In the genomic region with DNA sequence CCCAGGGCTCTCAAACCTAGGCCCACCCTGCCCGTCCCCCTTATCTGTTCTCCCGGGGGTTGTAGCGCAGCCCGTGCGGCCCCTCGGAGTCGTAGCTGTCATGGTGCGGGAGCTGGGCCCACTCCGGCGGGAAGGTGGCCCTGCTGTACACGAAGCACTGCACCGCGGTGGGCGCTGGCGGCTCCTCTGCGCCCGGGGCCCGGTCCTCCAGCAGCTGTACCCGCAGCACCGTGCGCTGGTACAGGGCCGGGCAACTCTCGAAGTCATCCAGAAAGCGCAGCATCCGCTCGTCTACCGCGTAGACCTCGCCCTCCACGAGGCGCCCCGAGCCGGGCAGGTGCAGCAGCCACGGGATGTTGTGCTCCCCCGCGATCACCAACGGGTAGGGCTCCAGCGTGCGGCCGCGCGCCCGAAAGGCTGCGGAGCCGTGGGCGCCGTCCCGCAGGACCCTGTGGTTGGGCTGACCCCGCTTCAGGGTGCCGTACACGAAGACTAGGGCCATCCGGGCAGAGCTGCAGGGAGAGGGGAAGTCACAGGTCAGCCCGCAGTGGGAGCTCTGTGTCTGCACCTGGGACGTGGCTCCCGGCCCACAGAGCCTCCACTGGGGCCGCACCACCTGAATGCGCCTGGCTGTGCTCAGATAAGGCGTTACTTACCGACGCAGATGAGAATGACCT, we compare ENCODE assay signal across 16 cellular contexts.
"Had no signal": no experiment of that assay in that cellular context is flagged by ENCODE, and none has a peak within 500 bp of the region (broad histone marks: within the 10 kb centered on the region; RNA-seq: fewer than 3 reads in every experiment).

No MANE protein-coding gene starts in this region.

- H3K36me3 ChIP-seq: thoracic aorta had no signal

- H3K27ac ChIP-seq: esophagus muscularis mucosa, lower lobe of right lung, thoracic aorta, upper lobe of right lung, WERI-Rb-1 had no signal

- H3K4me3 ChIP-seq: esophagus muscularis mucosa, lower lobe of right lung, skin epidermis, thoracic aorta, upper lobe of right lung had no signal

- H3K27ac Mint-ChIP-seq: activated CD4-positive, alpha-beta memory T cell treated with anti-CD3 and anti-CD28 coated beads, Interleukin-2, amount 10 ng/mL, durations not matched to agents 7 days and 5 days; immature natural killer cell; natural killer cell treated with Interleukin-12 subunit alpha and Interleukin-12 subunit beta and Interleukin-15 and Interleukin-18, amount 100 ng/mL, for 72 hours; progenitor cell of endocrine pancreas had no signal

- H3K4me1 Mint-ChIP-seq: immature natural killer cell had no signal

- H3K9me3 ChIP-seq: esophagus muscularis mucosa, lower lobe of right lung, thoracic aorta, upper lobe of right lung had no signal

- H3K27me3 Mint-ChIP-seq: activated CD4-positive, alpha-beta memory T cell treated with anti-CD3 and anti-CD28 coated beads, Interleukin-2, amount 10 ng/mL, durations not matched to agents 7 days and 5 days; natural killer cell treated with Interleukin-12 subunit alpha and Interleukin-12 subunit beta and Interleukin-15 and Interleukin-18, amount 100 ng/mL, for 72 hours; progenitor cell of endocrine pancreas had no signal

- H3K9me3 Mint-ChIP-seq: activated CD4-positive, alpha-beta memory T cell treated with anti-CD3 and anti-CD28 coated beads, Interleukin-2, amount 10 ng/mL, durations not matched to agents 7 days and 5 days; immature natural killer cell; natural killer cell treated with Interleukin-12 subunit alpha and Interleukin-12 subunit beta and Interleukin-15 and Interleukin-18, amount 100 ng/mL, for 72 hours had no signal

- H3K36me3 Mint-ChIP-seq: natural killer cell treated with Interleukin-12 subunit alpha and Interleukin-12 subunit beta and Interleukin-15 and Interleukin-18, amount 100 ng/mL, for 72 hours had no signal

- DNase-seq: activated CD4-positive, alpha-beta memory T cell treated with anti-CD3 and anti-CD28 coated beads, Interleukin-2, amount 10 ng/mL, durations not matched to agents 7 days and 5 days; activated CD4-positive, alpha-beta T cell treated with anti-CD3 and anti-CD28 coated beads for 48 hours; activated effector memory CD4-positive, alpha-beta T cell treated with anti-CD3 and anti-CD28 coated beads, Interleukin-2, amount 50 U/mL, for 16 hours; activated naive CD4-positive, alpha-beta T cell treated with anti-CD3 and anti-CD28 coated beads, Interleukin-2, amount 50 U/mL, for 16 hours; aorta; cerebellar nuclear complex; effector CD4-positive, alpha-beta T cell; immature natural killer cell; lower lobe of right lung; upper lobe of right lung; WERI-Rb-1 had no signal

- H3K27me3 ChIP-seq: esophagus muscularis mucosa, upper lobe of right lung had no signal

- ATAC-seq: upper lobe of right lung had no signal

- H3K4me1 ChIP-seq: esophagus muscularis mucosa, lower lobe of right lung, upper lobe of right lung had no signal

- H3K4me3 Mint-ChIP-seq: activated CD4-positive, alpha-beta memory T cell treated with anti-CD3 and anti-CD28 coated beads, Interleukin-2, amount 10 ng/mL, durations not matched to agents 7 days and 5 days; immature natural killer cell; natural killer cell treated with Interleukin-12 subunit alpha and Interleukin-12 subunit beta and Interleukin-15 and Interleukin-18, amount 100 ng/mL, for 72 hours had no signal
